1 cellular context compared by ENCODE assay signal in genomic region chr17:17041018-17041521, GRCh38.
TF ChIP-seq lines count a peak whose summit lies in the region.

No MANE protein-coding gene starts in this region.

TF ChIP-seq in neural cell, 6 proteins besides CTCF, POLR2A, EP300 and RAD21 (continued from another document):
- no peak for TF ChIP-seq REST (IDR thresholded peaks at IDR 0.05; ENCODE audit: borderline replicate concordance)
- TF ChIP-seq TAF1 (IDR thresholded peaks at IDR 0.05; ENCODE audit: low read depth), result no peak
- TF ChIP-seq SMC3 (conservative IDR thresholded peaks at IDR 0.05; ENCODE audit: poor library complexity), result no peak
